1 cellular context compared by ENCODE assay signal in the genomic region with DNA sequence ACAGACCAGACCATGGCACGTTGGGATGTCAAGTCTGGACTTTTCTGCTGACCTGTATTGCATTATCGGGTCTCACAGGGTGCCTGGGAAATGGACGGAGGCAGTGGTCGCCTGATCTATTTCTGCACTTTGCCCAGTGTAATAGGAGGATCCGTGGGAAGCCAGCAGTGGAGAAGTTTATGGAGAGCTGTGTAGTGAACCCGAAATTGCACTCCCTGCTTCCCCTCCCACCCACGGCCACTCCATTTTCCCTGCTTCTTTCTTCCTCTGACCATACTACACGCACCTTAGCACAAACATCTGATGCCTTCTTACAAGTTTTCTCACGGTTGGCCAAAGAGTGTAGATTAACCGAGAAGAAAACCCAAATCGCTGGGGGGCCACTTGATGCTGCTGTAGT.
TF ChIP-seq lines count a peak whose summit lies in the region.

No MANE protein-coding gene starts in this region.

TF ChIP-seq in GM12878, 131 proteins besides CTCF, POLR2A, EP300 and RAD21 (continued from another document):
- TF ChIP-seq, protein P1, sequence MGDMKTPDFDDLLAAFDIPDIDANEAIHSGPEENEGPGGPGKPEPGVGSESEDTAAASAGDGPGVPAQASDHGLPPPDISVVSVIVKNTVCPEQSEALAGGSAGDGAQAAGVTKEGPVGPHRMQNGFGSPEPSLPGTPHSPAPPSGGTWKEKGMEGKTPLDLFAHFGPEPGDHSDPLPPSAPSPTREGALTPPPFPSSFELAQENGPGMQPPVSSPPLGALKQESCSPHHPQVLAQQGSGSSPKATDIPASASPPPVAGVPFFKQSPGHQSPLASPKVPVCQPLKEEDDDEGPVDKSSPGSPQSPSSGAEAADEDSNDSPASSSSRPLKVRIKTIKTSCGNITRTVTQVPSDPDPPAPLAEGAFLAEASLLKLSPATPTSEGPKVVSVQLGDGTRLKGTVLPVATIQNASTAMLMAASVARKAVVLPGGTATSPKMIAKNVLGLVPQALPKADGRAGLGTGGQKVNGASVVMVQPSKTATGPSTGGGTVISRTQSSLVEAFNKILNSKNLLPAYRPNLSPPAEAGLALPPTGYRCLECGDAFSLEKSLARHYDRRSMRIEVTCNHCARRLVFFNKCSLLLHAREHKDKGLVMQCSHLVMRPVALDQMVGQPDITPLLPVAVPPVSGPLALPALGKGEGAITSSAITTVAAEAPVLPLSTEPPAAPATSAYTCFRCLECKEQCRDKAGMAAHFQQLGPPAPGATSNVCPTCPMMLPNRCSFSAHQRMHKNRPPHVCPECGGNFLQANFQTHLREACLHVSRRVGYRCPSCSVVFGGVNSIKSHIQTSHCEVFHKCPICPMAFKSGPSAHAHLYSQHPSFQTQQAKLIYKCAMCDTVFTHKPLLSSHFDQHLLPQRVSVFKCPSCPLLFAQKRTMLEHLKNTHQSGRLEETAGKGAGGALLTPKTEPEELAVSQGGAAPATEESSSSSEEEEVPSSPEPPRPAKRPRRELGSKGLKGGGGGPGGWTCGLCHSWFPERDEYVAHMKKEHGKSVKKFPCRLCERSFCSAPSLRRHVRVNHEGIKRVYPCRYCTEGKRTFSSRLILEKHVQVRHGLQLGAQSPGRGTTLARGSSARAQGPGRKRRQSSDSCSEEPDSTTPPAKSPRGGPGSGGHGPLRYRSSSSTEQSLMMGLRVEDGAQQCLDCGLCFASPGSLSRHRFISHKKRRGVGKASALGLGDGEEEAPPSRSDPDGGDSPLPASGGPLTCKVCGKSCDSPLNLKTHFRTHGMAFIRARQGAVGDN (IDR thresholded peaks at IDR 0.05), result no peak
- TF ChIP-seq BMI1 (IDR thresholded peaks at IDR 0.05; ENCODE audit: borderline replicate concordance) (no peak), SMAD5 (IDR thresholded peaks at IDR 0.05; ENCODE audit: low read depth) (no peak), TCF12 (IDR thresholded peaks at IDR 0.05; ENCODE audit: low read depth, low read length) (no peak), TAF1 (IDR thresholded peaks at IDR 0.05; ENCODE audit: borderline replicate concordance, low read depth, low read length) (no peak), ESRRA (IDR thresholded peaks at IDR 0.05; ENCODE audit: low read length) (no peak), MTA3 (IDR thresholded peaks at IDR 0.05; ENCODE audit: borderline replicate concordance, low read length) (no peak), TCF3 (IDR thresholded peaks at IDR 0.05; ENCODE audit: borderline replicate concordance, insufficient read depth, low read depth, low read length) (no peak), POLR2AphosphoS5 (IDR thresholded peaks at IDR 0.05; ENCODE audit: low read length) (no peak), MXI1 (IDR thresholded peaks at IDR 0.05; ENCODE audit: low read depth, low read length) (no peak)
- TF ChIP-seq, protein P2, sequence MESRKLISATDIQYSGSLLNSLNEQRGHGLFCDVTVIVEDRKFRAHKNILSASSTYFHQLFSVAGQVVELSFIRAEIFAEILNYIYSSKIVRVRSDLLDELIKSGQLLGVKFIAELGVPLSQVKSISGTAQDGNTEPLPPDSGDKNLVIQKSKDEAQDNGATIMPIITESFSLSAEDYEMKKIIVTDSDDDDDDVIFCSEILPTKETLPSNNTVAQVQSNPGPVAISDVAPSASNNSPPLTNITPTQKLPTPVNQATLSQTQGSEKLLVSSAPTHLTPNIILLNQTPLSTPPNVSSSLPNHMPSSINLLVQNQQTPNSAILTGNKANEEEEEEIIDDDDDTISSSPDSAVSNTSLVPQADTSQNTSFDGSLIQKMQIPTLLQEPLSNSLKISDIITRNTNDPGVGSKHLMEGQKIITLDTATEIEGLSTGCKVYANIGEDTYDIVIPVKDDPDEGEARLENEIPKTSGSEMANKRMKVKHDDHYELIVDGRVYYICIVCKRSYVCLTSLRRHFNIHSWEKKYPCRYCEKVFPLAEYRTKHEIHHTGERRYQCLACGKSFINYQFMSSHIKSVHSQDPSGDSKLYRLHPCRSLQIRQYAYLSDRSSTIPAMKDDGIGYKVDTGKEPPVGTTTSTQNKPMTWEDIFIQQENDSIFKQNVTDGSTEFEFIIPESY (IDR thresholded peaks at IDR 0.05), result no peak
- TF ChIP-seq, protein P3, sequence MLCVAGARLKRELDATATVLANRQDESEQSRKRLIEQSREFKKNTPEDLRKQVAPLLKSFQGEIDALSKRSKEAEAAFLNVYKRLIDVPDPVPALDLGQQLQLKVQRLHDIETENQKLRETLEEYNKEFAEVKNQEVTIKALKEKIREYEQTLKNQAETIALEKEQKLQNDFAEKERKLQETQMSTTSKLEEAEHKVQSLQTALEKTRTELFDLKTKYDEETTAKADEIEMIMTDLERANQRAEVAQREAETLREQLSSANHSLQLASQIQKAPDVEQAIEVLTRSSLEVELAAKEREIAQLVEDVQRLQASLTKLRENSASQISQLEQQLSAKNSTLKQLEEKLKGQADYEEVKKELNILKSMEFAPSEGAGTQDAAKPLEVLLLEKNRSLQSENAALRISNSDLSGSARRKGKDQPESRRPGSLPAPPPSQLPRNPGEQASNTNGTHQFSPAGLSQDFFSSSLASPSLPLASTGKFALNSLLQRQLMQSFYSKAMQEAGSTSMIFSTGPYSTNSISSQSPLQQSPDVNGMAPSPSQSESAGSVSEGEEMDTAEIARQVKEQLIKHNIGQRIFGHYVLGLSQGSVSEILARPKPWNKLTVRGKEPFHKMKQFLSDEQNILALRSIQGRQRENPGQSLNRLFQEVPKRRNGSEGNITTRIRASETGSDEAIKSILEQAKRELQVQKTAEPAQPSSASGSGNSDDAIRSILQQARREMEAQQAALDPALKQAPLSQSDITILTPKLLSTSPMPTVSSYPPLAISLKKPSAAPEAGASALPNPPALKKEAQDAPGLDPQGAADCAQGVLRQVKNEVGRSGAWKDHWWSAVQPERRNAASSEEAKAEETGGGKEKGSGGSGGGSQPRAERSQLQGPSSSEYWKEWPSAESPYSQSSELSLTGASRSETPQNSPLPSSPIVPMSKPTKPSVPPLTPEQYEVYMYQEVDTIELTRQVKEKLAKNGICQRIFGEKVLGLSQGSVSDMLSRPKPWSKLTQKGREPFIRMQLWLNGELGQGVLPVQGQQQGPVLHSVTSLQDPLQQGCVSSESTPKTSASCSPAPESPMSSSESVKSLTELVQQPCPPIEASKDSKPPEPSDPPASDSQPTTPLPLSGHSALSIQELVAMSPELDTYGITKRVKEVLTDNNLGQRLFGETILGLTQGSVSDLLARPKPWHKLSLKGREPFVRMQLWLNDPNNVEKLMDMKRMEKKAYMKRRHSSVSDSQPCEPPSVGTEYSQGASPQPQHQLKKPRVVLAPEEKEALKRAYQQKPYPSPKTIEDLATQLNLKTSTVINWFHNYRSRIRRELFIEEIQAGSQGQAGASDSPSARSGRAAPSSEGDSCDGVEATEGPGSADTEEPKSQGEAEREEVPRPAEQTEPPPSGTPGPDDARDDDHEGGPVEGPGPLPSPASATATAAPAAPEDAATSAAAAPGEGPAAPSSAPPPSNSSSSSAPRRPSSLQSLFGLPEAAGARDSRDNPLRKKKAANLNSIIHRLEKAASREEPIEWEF (IDR thresholded peaks at IDR 0.05; ENCODE audit: insufficient replicate concordance, low read depth, low read length), result no peak
- TF ChIP-seq, protein P4, sequence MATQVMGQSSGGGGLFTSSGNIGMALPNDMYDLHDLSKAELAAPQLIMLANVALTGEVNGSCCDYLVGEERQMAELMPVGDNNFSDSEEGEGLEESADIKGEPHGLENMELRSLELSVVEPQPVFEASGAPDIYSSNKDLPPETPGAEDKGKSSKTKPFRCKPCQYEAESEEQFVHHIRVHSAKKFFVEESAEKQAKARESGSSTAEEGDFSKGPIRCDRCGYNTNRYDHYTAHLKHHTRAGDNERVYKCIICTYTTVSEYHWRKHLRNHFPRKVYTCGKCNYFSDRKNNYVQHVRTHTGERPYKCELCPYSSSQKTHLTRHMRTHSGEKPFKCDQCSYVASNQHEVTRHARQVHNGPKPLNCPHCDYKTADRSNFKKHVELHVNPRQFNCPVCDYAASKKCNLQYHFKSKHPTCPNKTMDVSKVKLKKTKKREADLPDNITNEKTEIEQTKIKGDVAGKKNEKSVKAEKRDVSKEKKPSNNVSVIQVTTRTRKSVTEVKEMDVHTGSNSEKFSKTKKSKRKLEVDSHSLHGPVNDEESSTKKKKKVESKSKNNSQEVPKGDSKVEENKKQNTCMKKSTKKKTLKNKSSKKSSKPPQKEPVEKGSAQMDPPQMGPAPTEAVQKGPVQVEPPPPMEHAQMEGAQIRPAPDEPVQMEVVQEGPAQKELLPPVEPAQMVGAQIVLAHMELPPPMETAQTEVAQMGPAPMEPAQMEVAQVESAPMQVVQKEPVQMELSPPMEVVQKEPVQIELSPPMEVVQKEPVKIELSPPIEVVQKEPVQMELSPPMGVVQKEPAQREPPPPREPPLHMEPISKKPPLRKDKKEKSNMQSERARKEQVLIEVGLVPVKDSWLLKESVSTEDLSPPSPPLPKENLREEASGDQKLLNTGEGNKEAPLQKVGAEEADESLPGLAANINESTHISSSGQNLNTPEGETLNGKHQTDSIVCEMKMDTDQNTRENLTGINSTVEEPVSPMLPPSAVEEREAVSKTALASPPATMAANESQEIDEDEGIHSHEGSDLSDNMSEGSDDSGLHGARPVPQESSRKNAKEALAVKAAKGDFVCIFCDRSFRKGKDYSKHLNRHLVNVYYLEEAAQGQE (IDR thresholded peaks at IDR 0.05; ENCODE audit: low read depth, low read length), result no peak
- TF ChIP-seq, protein P5, sequence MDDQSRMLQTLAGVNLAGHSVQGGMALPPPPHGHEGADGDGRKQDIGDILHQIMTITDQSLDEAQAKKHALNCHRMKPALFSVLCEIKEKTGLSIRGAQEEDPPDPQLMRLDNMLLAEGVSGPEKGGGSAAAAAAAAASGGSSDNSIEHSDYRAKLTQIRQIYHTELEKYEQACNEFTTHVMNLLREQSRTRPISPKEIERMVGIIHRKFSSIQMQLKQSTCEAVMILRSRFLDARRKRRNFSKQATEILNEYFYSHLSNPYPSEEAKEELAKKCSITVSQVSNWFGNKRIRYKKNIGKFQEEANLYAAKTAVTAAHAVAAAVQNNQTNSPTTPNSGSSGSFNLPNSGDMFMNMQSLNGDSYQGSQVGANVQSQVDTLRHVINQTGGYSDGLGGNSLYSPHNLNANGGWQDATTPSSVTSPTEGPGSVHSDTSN (IDR thresholded peaks at IDR 0.05; ENCODE audit: insufficient replicate concordance, low read depth, low read length), result no peak
- TF ChIP-seq, protein P6, sequence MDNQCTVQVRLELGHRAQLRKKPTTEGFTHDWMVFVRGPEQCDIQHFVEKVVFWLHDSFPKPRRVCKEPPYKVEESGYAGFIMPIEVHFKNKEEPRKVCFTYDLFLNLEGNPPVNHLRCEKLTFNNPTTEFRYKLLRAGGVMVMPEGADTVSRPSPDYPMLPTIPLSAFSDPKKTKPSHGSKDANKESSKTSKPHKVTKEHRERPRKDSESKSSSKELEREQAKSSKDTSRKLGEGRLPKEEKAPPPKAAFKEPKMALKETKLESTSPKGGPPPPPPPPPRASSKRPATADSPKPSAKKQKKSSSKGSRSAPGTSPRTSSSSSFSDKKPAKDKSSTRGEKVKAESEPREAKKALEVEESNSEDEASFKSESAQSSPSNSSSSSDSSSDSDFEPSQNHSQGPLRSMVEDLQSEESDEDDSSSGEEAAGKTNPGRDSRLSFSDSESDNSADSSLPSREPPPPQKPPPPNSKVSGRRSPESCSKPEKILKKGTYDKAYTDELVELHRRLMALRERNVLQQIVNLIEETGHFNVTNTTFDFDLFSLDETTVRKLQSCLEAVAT (IDR thresholded peaks at IDR 0.05), result no peak
